In genomic region chr1:30197616-30197934, GRCh38 we compare ENCODE assay signal across 23 cellular contexts.
DNase-seq lines count a peak whose midpoint lies in the region; ATAC-seq and TF ChIP-seq lines count a peak whose summit lies in the region.
"Had no signal": no experiment of that assay in that cellular context is flagged by ENCODE, and none has a peak within 500 bp of the region (broad histone marks: within the 10 kb centered on the region; RNA-seq: fewer than 3 reads in every experiment).

No MANE protein-coding gene starts in this region.

- H3K27ac ChIP-seq in esophagus muscularis mucosa (replicated peaks in 1 of 4): peak overlapping the region in 2 of 4 donors; percentile 11 to 48
- H3K27ac ChIP-seq: C4-2B, lower lobe of right lung, Peyer's patch, SJSA1, tibial nerve had no signal

- TF ChIP-seq CTCF in AG09309 (IDR thresholded peaks at IDR 0.05; ENCODE audit: control insufficient read depth, insufficient read depth, low read depth, low read length, missing control alignments) (no peak), esophagus muscularis mucosa (IDR thresholded peaks at IDR 0.05) (no peak), omental fat pad (IDR thresholded peaks at IDR 0.05) (no peak)

- peak; percentile 72 for ATAC-seq in omental fat pad (ENCODE audit: low FRiP score)
- no peak for ATAC-seq in GM18909 (IDR thresholded peaks at IDR 0.05; ENCODE audit: poor library complexity, unreplicated experiment)
- ATAC-seq: activated CD8-positive, alpha-beta memory T cell treated with anti-CD3 and anti-CD28 coated beads, Interleukin-2, amount 10 ng/mL, durations not matched to agents 7 days and 5 days; stimulated activated naive CD8-positive, alpha-beta T cell treated with anti-CD3 and anti-CD28 coated beads, Interleukin-15, Interleukin-2, amounts not matched to agents 100 U/mL and 50 U/mL, for 24 hours had no signal

- 14% methylated on average over 3 of the region's 3 CpGs for WGBS in esophagus muscularis mucosa

- intact Hi-C loops in esophagus muscularis mucosa (cut with DNase I): no loop called here

- H3K36me3 ChIP-seq in esophagus muscularis mucosa: no peaks in the 10 kb centered on the region
- H3K36me3 ChIP-seq: lower lobe of right lung, Peyer's patch, SJSA1, tibial nerve had no signal

- no peak overlapping the region for H3K4me3 ChIP-seq in AG09309 (ENCODE audit: control insufficient read depth, low read depth, low read length)
- no peak overlapping the region for H3K4me3 ChIP-seq in esophagus muscularis mucosa
- H3K4me3 ChIP-seq: lower lobe of right lung, Peyer's patch, SJSA1, tibial nerve had no signal

- no peak for TF ChIP-seq POLR2A in esophagus muscularis mucosa (IDR thresholded peaks at IDR 0.05; ENCODE audit: low read depth)

- no peak for TF ChIP-seq EP300 in esophagus muscularis mucosa (IDR thresholded peaks at IDR 0.05)

- H3K9me3 ChIP-seq in esophagus muscularis mucosa: no peaks in the 10 kb centered on the region
- H3K9me3 ChIP-seq: lower lobe of right lung, Peyer's patch, SJSA1 had no signal

- H3K27me3 ChIP-seq in esophagus muscularis mucosa: peaks cover 0 to 4% (median 0%) of the 10 kb centered on the region in 4 donors
- H3K27me3 ChIP-seq: Peyer's patch, SJSA1, tibial nerve had no signal

- DNase-seq in AG09309 (ENCODE audit: low read depth) (peak; percentile 4), H4 (ENCODE audit: low spot score) (peak; percentile 58), esophagus muscularis mucosa (ENCODE audit: extremely low spot score) (peak; percentile 86), omental fat pad (ENCODE audit: low spot score) (no peak), NCI-H2171 (lab: John Stamatoyannopoulos, UW) (no peak), HPDE6-E6E7 (ENCODE audit: extremely low spot score) (no peak)
- DNase-seq in activated T-cell treated with anti-CD3 and anti-CD28 coated beads, Interleukin-2, amount 50 U/mL, for 48 hours: no peak
- DNase-seq: activated CD4-positive, alpha-beta T cell treated with anti-CD3 and anti-CD28 coated beads for 48 hours; activated CD8-positive, alpha-beta memory T cell treated with anti-CD3 and anti-CD28 coated beads, Interleukin-2, amount 10 ng/mL, durations not matched to agents 7 days and 5 days; activated naive CD8-positive, alpha-beta T cell treated with anti-CD3 and anti-CD28 coated beads for 36 hours; H9; immature natural killer cell; lower lobe of right lung; NCI-H146; NCI-H524 treated with DMSO at 0.1 percent for 48 hours; Peyer's patch; stimulated activated CD4-positive, alpha-beta T cell treated with anti-CD3 and anti-CD28 coated beads, Interleukin-4, amount 100 ng/mL, for 24 hours; stimulated activated naive CD8-positive, alpha-beta T cell treated with anti-CD3 and anti-CD28 coated beads, Interleukin-15, Interleukin-2, amounts not matched to agents 100 U/mL and 50 U/mL, for 24 hours; T-helper 1 cell had no signal

- peaks cover 4 to 22% (median 13%) of the 10 kb centered on the region in 4 donors for H3K4me1 ChIP-seq in esophagus muscularis mucosa
- H3K4me1 ChIP-seq: lower lobe of right lung, Peyer's patch, SJSA1 had no signal

Comparison
In these comparisons a context has a peak if more than half of its experiments do, and no peak if none do; other contexts are left out.
1. DNase-seq: peak in AG09309 (single experiment), H4 (single experiment) and esophagus muscularis mucosa (single experiment); none in omental fat pad (single experiment), activated T-cell treated with anti-CD3 and anti-CD28 coated beads, Interleukin-2, amount 50 U/mL, for 48 hours (0 of 2), NCI-H2171 (single experiment) and HPDE6-E6E7 (single experiment).